21 cellular contexts compared by ENCODE assay signal in genomic region chr7:121012170-121012874, GRCh38. TPM values are rescaled to one million over a fixed set of nuclear protein-coding genes. Genes with fewer than 3 reads are reported as not detected.
"Had no signal": no experiment of that assay in that cellular context is flagged by ENCODE, and none has a peak within 500 bp of the region (broad histone marks: within the 10 kb centered on the region; RNA-seq: fewer than 3 reads in every experiment).

No MANE protein-coding gene starts in this region.

- H3K27ac ChIP-seq: SJSA1 had no signal

- DNase-seq: activated CD4-positive, alpha-beta T cell treated with anti-CD3 and anti-CD28 coated beads for 4 hours; activated CD8-positive, alpha-beta memory T cell treated with anti-CD3 and anti-CD28 coated beads, Interleukin-2, amount 50 U/mL, for 4 hours; activated CD8-positive, alpha-beta T cell treated with anti-CD3 and anti-CD28 coated beads for 36 hours; activated naive CD4-positive, alpha-beta T cell treated with anti-CD3 and anti-CD28 coated beads, Interleukin-2, amount 50 U/mL, for 16 hours; activated naive CD8-positive, alpha-beta T cell treated with anti-CD3 and anti-CD28 coated beads, Interleukin-2, amount 10 ng/mL, durations not matched to agents 7 days and 5 days; activated T-cell treated with anti-CD3 and anti-CD28 coated beads, Interleukin-2, amount 50 U/mL, for 72 hours; adrenal gland; anterior cingulate cortex; caudate nucleus; KG1; NCI-H1048; NCI-H146; NCI-H187 treated with DMSO at 0.1 percent for 48 hours; NCI-H2171; NCI-H2227 treated with DMSO at 0.1 percent for 48 hours; NCI-H446 treated with DMSO at 0.1 percent for 48 hours; NCI-H524 treated with DMSO at 0.1 percent for 48 hours; NCI-H748 treated with DMSO at 0.1 percent for 48 hours had no signal

- H3K9me3 ChIP-seq: adrenal gland, SJSA1 had no signal

- H3K4me3 ChIP-seq: adrenal gland, SJSA1 had no signal

- H3K27me3 ChIP-seq: adrenal gland, SJSA1 had no signal

- H3K36me3 ChIP-seq: adrenal gland had no signal

RNA-seq across cellular contexts. Expression of gene CPED1, which starts 23.8 kb away (rescaled TPM):
- total RNA-seq: activated CD8-positive, alpha-beta T cell treated with anti-CD3 and anti-CD28 coated beads for 36 hours; activated naive CD8-positive, alpha-beta T cell treated with anti-CD3 and anti-CD28 coated beads, Interleukin-2, amount 10 ng/mL, durations not matched to agents 7 days and 5 days; activated T-cell treated with anti-CD3 and anti-CD28 coated beads, Interleukin-2, amount 50 U/mL, for 72 hours; activated T-helper 2 cell treated with anti-CD3 and anti-CD28 coated beads, Interferon-gamma antibody, Interleukin-2, Interleukin-4, amounts not matched to agents 10 μg/mL and 5 μg/mL and 100 μg/mL, durations not matched to agents 14 hours and 24 hours and 36 hours; OCI-LY7 had no signal
